In the genomic region with DNA sequence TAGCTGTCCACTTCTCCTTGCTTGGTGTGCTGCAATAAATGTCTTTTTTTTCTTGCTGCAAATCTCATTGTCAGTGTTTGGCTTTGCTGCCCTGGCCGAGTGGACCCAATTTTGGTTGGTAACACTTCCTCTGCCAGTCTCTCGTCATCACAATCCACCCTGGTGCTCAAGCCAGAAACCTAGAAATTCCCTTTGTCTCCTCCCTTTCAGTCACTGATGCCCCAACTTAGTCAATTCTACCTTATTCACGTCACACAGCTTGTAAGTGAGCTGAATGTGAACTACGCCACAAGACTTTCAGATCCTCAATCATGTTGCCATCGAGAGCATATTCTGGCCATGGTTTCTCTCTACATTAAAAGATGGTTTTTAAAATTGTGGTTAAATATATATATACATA, we compare ENCODE assay signal across 14 cellular contexts. TPM values are rescaled to one million over a fixed set of nuclear protein-coding genes. Genes with fewer than 3 reads are reported as not detected.
A peak's percentile ranks its signal among the peaks of the same experiment; 100 is the strongest.
DNase-seq lines count a peak whose midpoint lies in the region; ATAC-seq and TF ChIP-seq lines count a peak whose summit lies in the region.
"Had no signal": no experiment of that assay in that cellular context is flagged by ENCODE, and none has a peak within 500 bp of the region (broad histone marks: within the 10 kb centered on the region; RNA-seq: fewer than 3 reads in every experiment).

No MANE protein-coding gene starts in this region.

- H3K36me3 ChIP-seq in hepatocyte (replicated peaks; ENCODE audit: insufficient read depth, low read depth), result no peaks in the 10 kb centered on the region
- H3K36me3 ChIP-seq: cardiac muscle cell, tibial nerve had no signal

- no peaks in the 10 kb centered on the region for H3K27me3 ChIP-seq in hepatocyte
- H3K27me3 ChIP-seq: cardiac muscle cell, tibial nerve had no signal

- intact Hi-C loops in activated CD4-positive, alpha-beta T cell treated with anti-CD3 and anti-CD28 coated beads, Interleukin-2, amount 10 ng/mL, durations not matched to agents 24 days and 14 days (cut with micrococcal nuclease), result no loop called here
- intact Hi-C loops in activated T-helper 1 cell treated with anti-CD3 and anti-CD28 coated beads, Interleukin-12 subunit alpha, Interleukin-12 subunit beta, Interleukin-2, Interleukin-4 antibody, amounts not matched to agents 30 ng/mL and 10 ng/mL and 1 ng/mL, durations not matched to agents 14 hours and 24 hours and 36 hours (cut with micrococcal nuclease), result no loop called here
- intact Hi-C loops in Right ventricle myocardium superior (cut with DNase I), result no loop called here

- no peak overlapping the region for H3K4me3 Mint-ChIP-seq in memory B cell
- H3K4me3 Mint-ChIP-seq in activated CD4-positive, alpha-beta T cell treated with anti-CD3 and anti-CD28 coated beads, Interleukin-2, amount 10 ng/mL, durations not matched to agents 24 days and 14 days, result no peak overlapping the region
- H3K4me3 Mint-ChIP-seq in activated T-helper 1 cell treated with anti-CD3 and anti-CD28 coated beads, Interleukin-12 subunit alpha, Interleukin-12 subunit beta, Interleukin-2, Interleukin-4 antibody, amounts not matched to agents 30 ng/mL and 10 ng/mL and 1 ng/mL, durations not matched to agents 14 hours and 24 hours and 36 hours, result no peak overlapping the region

- H3K36me3 Mint-ChIP-seq in memory B cell, result no peaks in the 10 kb centered on the region
- H3K36me3 Mint-ChIP-seq in activated CD4-positive, alpha-beta T cell treated with anti-CD3 and anti-CD28 coated beads, Interleukin-2, amount 10 ng/mL, durations not matched to agents 24 days and 14 days (ENCODE audit: low read depth), result no peaks in the 10 kb centered on the region
- H3K36me3 Mint-ChIP-seq in activated T-helper 1 cell treated with anti-CD3 and anti-CD28 coated beads, Interleukin-12 subunit alpha, Interleukin-12 subunit beta, Interleukin-2, Interleukin-4 antibody, amounts not matched to agents 30 ng/mL and 10 ng/mL and 1 ng/mL, durations not matched to agents 14 hours and 24 hours and 36 hours (ENCODE audit: low read depth), result no peaks in the 10 kb centered on the region

- no peak overlapping the region for H3K4me3 ChIP-seq in hepatocyte
- H3K4me3 ChIP-seq: cardiac muscle cell, K562, tibial nerve had no signal

- no peak overlapping the region for H3K4me2 ChIP-seq in hepatocyte

- H3K9me3 ChIP-seq in hepatocyte (ENCODE audit: low read depth), result no peaks in the 10 kb centered on the region
- H3K9me3 ChIP-seq: tibial nerve had no signal

- H3K27me3 Mint-ChIP-seq in memory B cell, result peaks cover 2% of the 10 kb centered on the region
- H3K27me3 Mint-ChIP-seq in activated CD4-positive, alpha-beta T cell treated with anti-CD3 and anti-CD28 coated beads, Interleukin-2, amount 10 ng/mL, durations not matched to agents 24 days and 14 days, result peaks cover 11% of the 10 kb centered on the region
- H3K27me3 Mint-ChIP-seq in activated T-helper 1 cell treated with anti-CD3 and anti-CD28 coated beads, Interleukin-12 subunit alpha, Interleukin-12 subunit beta, Interleukin-2, Interleukin-4 antibody, amounts not matched to agents 30 ng/mL and 10 ng/mL and 1 ng/mL, durations not matched to agents 14 hours and 24 hours and 36 hours (ENCODE audit: insufficient read depth), result peaks cover 6% of the 10 kb centered on the region

- no peak for TF ChIP-seq CTCF in hepatocyte (IDR thresholded peaks at IDR 0.05; ENCODE audit: poor library complexity)

- no peaks in the 10 kb centered on the region for H3K79me2 ChIP-seq in hepatocyte

- ATAC-seq in GM18909 (IDR thresholded peaks at IDR 0.05; ENCODE audit: poor library complexity, unreplicated experiment) (peak; percentile 88), GM21619 (IDR thresholded peaks at IDR 0.05; ENCODE audit: unreplicated experiment) (peak; percentile 81), HG03095 (IDR thresholded peaks at IDR 0.05; ENCODE audit: unreplicated experiment) (peak; percentile 86), memory B cell (ENCODE audit: low read depth) (peak; percentile 87), Right ventricle myocardium superior (ENCODE audit: poor library complexity) (no peak)
- ATAC-seq: K562, sciatic nerve had no signal

- 92% methylated on average over 5 of the region's 5 CpGs for WGBS in hepatocyte (ENCODE audit: low lambda C conversion rate, missing lambda C conversion rate)

- no peaks in the 10 kb centered on the region for H3K9me3 Mint-ChIP-seq in memory B cell
- H3K9me3 Mint-ChIP-seq in activated CD4-positive, alpha-beta T cell treated with anti-CD3 and anti-CD28 coated beads, Interleukin-2, amount 10 ng/mL, durations not matched to agents 24 days and 14 days, result no peaks in the 10 kb centered on the region
- H3K9me3 Mint-ChIP-seq in activated T-helper 1 cell treated with anti-CD3 and anti-CD28 coated beads, Interleukin-12 subunit alpha, Interleukin-12 subunit beta, Interleukin-2, Interleukin-4 antibody, amounts not matched to agents 30 ng/mL and 10 ng/mL and 1 ng/mL, durations not matched to agents 14 hours and 24 hours and 36 hours, result no peaks in the 10 kb centered on the region

- H3K27ac ChIP-seq in hepatocyte, result no peak overlapping the region
- H3K27ac ChIP-seq: cardiac muscle cell, tibial nerve had no signal

- DNase-seq in memory B cell (ENCODE audit: low spot score in 2 of 2), result peak in 1 of 2 donors; percentile 7
- DNase-seq in activated CD4-positive, alpha-beta T cell treated with anti-CD3 and anti-CD28 coated beads, Interleukin-2, amount 10 ng/mL, durations not matched to agents 24 days and 14 days, result no peak
- DNase-seq in hepatocyte (ENCODE audit: low spot score), result no peak
- DNase-seq in activated T-helper 1 cell treated with anti-CD3 and anti-CD28 coated beads, Interleukin-12 subunit alpha, Interleukin-12 subunit beta, Interleukin-2, Interleukin-4 antibody, amounts not matched to agents 30 ng/mL and 10 ng/mL and 1 ng/mL, durations not matched to agents 14 hours and 24 hours and 36 hours (ENCODE audit: low spot score), result no peak
- DNase-seq in Right ventricle myocardium superior, result no peak
- DNase-seq: NCI-H2171 treated with DMSO at 0.1 percent for 48 hours, SHP77 had no signal

- H3K4me1 ChIP-seq in hepatocyte (ENCODE audit: insufficient read depth), result no peaks in the 10 kb centered on the region
- H3K4me1 ChIP-seq: tibial nerve had no signal

- peak overlapping the region; percentile 2 for H3K27ac Mint-ChIP-seq in memory B cell
- H3K27ac Mint-ChIP-seq in activated CD4-positive, alpha-beta T cell treated with anti-CD3 and anti-CD28 coated beads, Interleukin-2, amount 10 ng/mL, durations not matched to agents 24 days and 14 days, result no peak overlapping the region
- H3K27ac Mint-ChIP-seq in activated T-helper 1 cell treated with anti-CD3 and anti-CD28 coated beads, Interleukin-12 subunit alpha, Interleukin-12 subunit beta, Interleukin-2, Interleukin-4 antibody, amounts not matched to agents 30 ng/mL and 10 ng/mL and 1 ng/mL, durations not matched to agents 14 hours and 24 hours and 36 hours, result no peak overlapping the region

- no peaks in the 10 kb centered on the region for H4K20me1 ChIP-seq in hepatocyte (ENCODE audit: insufficient read depth, poor library complexity, severe bottlenecking)

- peaks cover 12% of the 10 kb centered on the region for H3K4me1 Mint-ChIP-seq in memory B cell
- peaks cover 2% of the 10 kb centered on the region for H3K4me1 Mint-ChIP-seq in activated CD4-positive, alpha-beta T cell treated with anti-CD3 and anti-CD28 coated beads, Interleukin-2, amount 10 ng/mL, durations not matched to agents 24 days and 14 days
- no peaks in the 10 kb centered on the region for H3K4me1 Mint-ChIP-seq in activated T-helper 1 cell treated with anti-CD3 and anti-CD28 coated beads, Interleukin-12 subunit alpha, Interleukin-12 subunit beta, Interleukin-2, Interleukin-4 antibody, amounts not matched to agents 30 ng/mL and 10 ng/mL and 1 ng/mL, durations not matched to agents 14 hours and 24 hours and 36 hours (ENCODE audit: low read depth)

- no peak overlapping the region for H2AFZ ChIP-seq in hepatocyte

- H3K9me2 ChIP-seq in hepatocyte (replicated peaks; ENCODE audit: insufficient read depth), result no peaks in the 10 kb centered on the region

RNA-seq across cellular contexts. Expression of a gene that starts 13.0 kb away (rescaled TPM):
- 22.5 and 22.8 TPM in 2 replicates for total RNA-seq in activated CD4-positive, alpha-beta T cell treated with anti-CD3 and anti-CD28 coated beads, Interleukin-2, amount 10 ng/mL, durations not matched to agents 24 days and 14 days
- total RNA-seq in hepatocyte (11.4 and 12.9 TPM in 2 replicates), Right ventricle myocardium superior (11.9 TPM)
- polyA plus RNA-seq in hepatocyte, result 14.9 TPM in 2 replicates
- 25.9 and 28.2 TPM in 2 replicates for total RNA-seq in activated T-helper 1 cell treated with anti-CD3 and anti-CD28 coated beads, Interleukin-12 subunit alpha, Interleukin-12 subunit beta, Interleukin-2, Interleukin-4 antibody, amounts not matched to agents 30 ng/mL and 10 ng/mL and 1 ng/mL, durations not matched to agents 14 hours and 24 hours and 36 hours

RNA-seq across cellular contexts. Expression of a gene that starts 42.4 kb away (rescaled TPM):
- total RNA-seq in activated CD4-positive, alpha-beta T cell treated with anti-CD3 and anti-CD28 coated beads, Interleukin-2, amount 10 ng/mL, durations not matched to agents 24 days and 14 days, result not detected in 2 replicates
- total RNA-seq in hepatocyte, result 0.60 and 2.6 TPM in 2 replicates
- polyA plus RNA-seq in hepatocyte, result 0.21 and 0.56 TPM in 2 replicates
- total RNA-seq in activated T-helper 1 cell treated with anti-CD3 and anti-CD28 coated beads, Interleukin-12 subunit alpha, Interleukin-12 subunit beta, Interleukin-2, Interleukin-4 antibody, amounts not matched to agents 30 ng/mL and 10 ng/mL and 1 ng/mL, durations not matched to agents 14 hours and 24 hours and 36 hours, result not detected in 2 replicates
- total RNA-seq in Right ventricle myocardium superior, result 0.13 TPM
- total RNA-seq: cardiac muscle cell, K562 had no signal
- polyA plus RNA-seq: cardiac muscle cell, K562 had no signal
